Comparison of ENCODE assay signal across 10 cellular contexts in genomic region chr9:88953401-88954029, GRCh38. TPM values are rescaled to one million over a fixed set of nuclear protein-coding genes. Genes with fewer than 3 reads are reported as not detected.
DNase-seq lines count a peak whose midpoint lies in the region; ATAC-seq and TF ChIP-seq lines count a peak whose summit lies in the region.
"Had no signal": no experiment of that assay in that cellular context is flagged by ENCODE, and none has a peak within 500 bp of the region (broad histone marks: within the 10 kb centered on the region; RNA-seq: fewer than 3 reads in every experiment).

No MANE protein-coding gene starts in this region.

- DNase-seq in HT1080 (ENCODE audit: low read depth) (peak; percentile 44), caudate nucleus (lab: John Stamatoyannopoulos, UW) (peak in 24 of 61 donors; percentile 8 to 77 (median 32)), inferior parietal cortex (ENCODE audit: extremely low spot score) (peak; percentile 56), suprapubic skin (ENCODE audit: low spot score in 2 of 2) (no peak)
- DNase-seq in stimulated activated CD4-positive, alpha-beta T cell treated with anti-CD3 and anti-CD28 coated beads, Interleukin-4, amount 100 ng/mL, for 4 hours, result no peak
- no peak for DNase-seq in activated CD4-positive, alpha-beta T cell treated with anti-CD3 and anti-CD28 coated beads, Interleukin-2, amount 50 U/mL, for 1 hour
- DNase-seq: activated CD4-positive, alpha-beta memory T cell treated with anti-CD3 and anti-CD28 coated beads for 36 hours; NCI-H1694; RPMI8226 had no signal

- no peaks in the 10 kb centered on the region for H3K36me3 ChIP-seq in suprapubic skin

- TF ChIP-seq POLR2A in suprapubic skin (IDR thresholded peaks at IDR 0.05), result no peak

- ATAC-seq in HG03378 (IDR thresholded peaks at IDR 0.05; ENCODE audit: unreplicated experiment), result no peak

- peak overlapping the region; percentile 53 for H3K27ac ChIP-seq in caudate nucleus (ENCODE audit: low read depth, low read length)
- peak overlapping the region; percentile 33 for H3K27ac ChIP-seq in suprapubic skin

- H3K27me3 ChIP-seq in suprapubic skin, result no peaks in the 10 kb centered on the region

- no peak overlapping the region for H3K4me3 ChIP-seq in suprapubic skin

- no peak for TF ChIP-seq CTCF in suprapubic skin (IDR thresholded peaks at IDR 0.05)

- TF ChIP-seq EP300 in suprapubic skin (IDR thresholded peaks at IDR 0.05), result no peak

- WGBS in suprapubic skin, result 37% methylated on average over 5 of the region's 6 CpGs

- H3K4me1 ChIP-seq in suprapubic skin, result peaks cover 31% of the 10 kb centered on the region

- no peaks in the 10 kb centered on the region for H3K9me3 ChIP-seq in suprapubic skin

RNA-seq across cellular contexts. Expression of gene S1PR3, which starts 37.8 kb away (rescaled TPM):
- total RNA-seq in HT1080 (2014; rRNA removed; shearing (Covaris generic)), result 0.05 TPM in 1 of 2 replicates, not detected in the other
- polyA plus RNA-seq in HT1080 (2015; cell fraction: cytosol; rRNA removed), result 0.38 and 0.72 TPM in 2 replicates
- polyA plus RNA-seq in HT1080 (2015; cell fraction: nucleus; rRNA removed), result 0.23 and 0.51 TPM in 2 replicates
- 10 to 100 TPM in 1 of 4 donors, 1 to 10 TPM in 3; 4.3 to 13.5 (median 5.6) TPM for total RNA-seq in suprapubic skin

Comparison
In these comparisons a context has a peak if more than half of its experiments do, and no peak if none do; other contexts are left out.
1. DNase-seq: peak in HT1080 (single experiment) and inferior parietal cortex (single experiment); none in suprapubic skin (0 of 2), stimulated activated CD4-positive, alpha-beta T cell treated with anti-CD3 and anti-CD28 coated beads, Interleukin-4, amount 100 ng/mL, for 4 hours (0 of 2) and activated CD4-positive, alpha-beta T cell treated with anti-CD3 and anti-CD28 coated beads, Interleukin-2, amount 50 U/mL, for 1 hour (single experiment).